17 cellular contexts compared by ENCODE assay signal in the genomic region with DNA sequence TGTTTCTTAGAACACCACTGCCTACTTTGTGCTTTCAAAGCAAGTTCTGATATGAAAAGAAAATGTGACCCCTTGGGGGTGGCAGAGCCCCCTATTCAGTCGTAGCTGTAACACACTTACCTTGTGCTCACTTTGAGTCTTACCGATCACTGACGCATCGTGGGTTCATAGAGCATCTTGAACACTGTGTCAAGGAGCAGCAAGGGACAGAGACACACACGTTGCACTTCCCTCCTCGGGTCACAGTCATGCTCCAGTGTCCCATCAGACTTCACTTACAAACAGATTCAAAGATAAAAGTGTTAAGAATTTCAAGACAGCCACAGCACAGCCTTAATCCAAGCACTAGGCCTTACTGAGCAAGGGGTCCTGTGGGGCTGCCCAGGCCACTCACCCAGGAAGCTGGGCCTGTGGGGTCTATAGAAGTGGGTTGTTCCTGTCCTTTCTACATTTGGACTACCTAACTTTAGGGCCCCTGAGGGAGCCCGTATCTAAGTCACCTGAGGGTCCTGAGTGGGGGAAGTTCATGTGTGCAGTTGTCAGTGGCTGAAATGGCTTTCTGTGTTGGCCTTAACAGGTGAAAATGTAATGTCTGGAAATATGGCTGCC.
DNase-seq lines count a peak whose midpoint lies in the region; ATAC-seq, FAIRE-seq and TF ChIP-seq lines count a peak whose summit lies in the region.
"Had no signal": no experiment of that assay in that cellular context is flagged by ENCODE, and none has a peak within 500 bp of the region (broad histone marks: within the 10 kb centered on the region; RNA-seq: fewer than 3 reads in every experiment).

No MANE protein-coding gene starts in this region.

- H3K27me3 ChIP-seq in BLaER1 treated with 17β-estradiol and CSF1 and Interleukin-3, amounts not matched to agents 10 nM and 100 nM: no peaks in the 10 kb centered on the region
- H3K27me3 ChIP-seq in astrocyte (ENCODE audit: insufficient read depth, low read length) (peaks cover 6% of the 10 kb centered on the region), vagina (no peaks in the 10 kb centered on the region), upper lobe of left lung (no peaks in the 10 kb centered on the region)

- no peak overlapping the region for H3K4me3 Mint-ChIP-seq in astrocyte (ENCODE audit: unreplicated experiment)
- peak overlapping the region in 4 of 8 donors; percentile 32 to 85 (median 52) for H3K4me3 Mint-ChIP-seq in naive B cell
- H3K4me3 Mint-ChIP-seq: CD8-positive, alpha-beta T cell; GM23338 had no signal

- H3K4me1 Mint-ChIP-seq in astrocyte (ENCODE audit: low read depth, unreplicated experiment): no peaks in the 10 kb centered on the region
- peaks cover 38 to 80% (median 55%) of the 10 kb centered on the region in 3 donors for H3K4me1 Mint-ChIP-seq in naive B cell
- H3K4me1 Mint-ChIP-seq: GM23338 had no signal

- peak; percentile 24 to 30 for ATAC-seq in naive B cell (ENCODE audit: low read depth in 2 of 2)
- ATAC-seq in upper lobe of left lung (ENCODE audit: low FRiP score in 2 of 2): no peak
- ATAC-seq: CD8-positive, alpha-beta T cell; GM23338 had no signal

- no peak for DNase-seq in astrocyte (ENCODE audit: low read depth)
- no peak for DNase-seq in naive B cell
- DNase-seq in vagina (ENCODE audit: extremely low spot score in 2 of 2): peak; percentile 43 to 65
- no peak for DNase-seq in SIG-M5 (lab: John Stamatoyannopoulos, UW)
- no peak for DNase-seq in NCI-H2196 treated with DMSO at 0.1 percent for 48 hours (lab: John Stamatoyannopoulos, UW; ENCODE audit: unreplicated experiment)
- no peak for DNase-seq in upper lobe of left lung
- DNase-seq: ACHN; Calu3; CD8-positive, alpha-beta T cell; DMS79 treated with DMSO at 0.1 percent for 48 hours; GF-D8; HCEC 1CT had no signal

- no peak overlapping the region for H3K4me3 ChIP-seq in BLaER1 treated with 17β-estradiol and CSF1 and Interleukin-3, amounts not matched to agents 10 nM and 100 nM
- H3K4me3 ChIP-seq in astrocyte (ENCODE audit: insufficient read depth, low read depth, low read length) (no peak overlapping the region), vagina (no peak overlapping the region), upper lobe of left lung (no peak overlapping the region)
- H3K4me3 ChIP-seq: GM23338 had no signal

- H3K79me2 ChIP-seq in astrocyte (ENCODE audit: insufficient read depth, low read length): no peaks in the 10 kb centered on the region

- no peak for TF ChIP-seq EP300 in upper lobe of left lung (IDR thresholded peaks at IDR 0.05)

- H3K9me3 Mint-ChIP-seq in astrocyte (ENCODE audit: unreplicated experiment): peaks cover 3% of the 10 kb centered on the region
- no peaks in the 10 kb centered on the region for H3K9me3 Mint-ChIP-seq in naive B cell
- H3K9me3 Mint-ChIP-seq: CD8-positive, alpha-beta T cell; GM23338 had no signal

- peaks cover 29% of the 10 kb centered on the region for H3K27me3 Mint-ChIP-seq in astrocyte (ENCODE audit: low read depth, unreplicated experiment)
- peaks cover 18 to 28% (median 19%) of the 10 kb centered on the region in 3 donors for H3K27me3 Mint-ChIP-seq in naive B cell

- H3K4me1 ChIP-seq in BLaER1 treated with 17β-estradiol and CSF1 and Interleukin-3, amounts not matched to agents 10 nM and 100 nM: peaks cover 39 to 57% (median 46%) of the 10 kb centered on the region in 10 experiments
- no peaks in the 10 kb centered on the region for H3K4me1 ChIP-seq in astrocyte (ENCODE audit: insufficient read depth, low read length)
- H3K4me1 ChIP-seq in vagina: peaks cover 8% of the 10 kb centered on the region
- peaks cover 4 to 17% (median 15%) of the 10 kb centered on the region in 4 donors for H3K4me1 ChIP-seq in upper lobe of left lung

- no peak for TF ChIP-seq POLR2A in vagina (IDR thresholded peaks at IDR 0.05)
- TF ChIP-seq POLR2A in upper lobe of left lung (IDR thresholded peaks at IDR 0.05): no peak

- peaks cover 0 to 5% (median 0%) of the 10 kb centered on the region in 11 experiments; a peak in 1 of 22 replicates for H3K9me3 ChIP-seq in BLaER1 treated with 17β-estradiol and CSF1 and Interleukin-3, amounts not matched to agents 10 nM and 100 nM (replicated peaks in 1 of 11)
- H3K9me3 ChIP-seq in astrocyte (ENCODE audit: insufficient read depth, low read depth, low read length) (peaks cover 4% of the 10 kb centered on the region), vagina (no peaks in the 10 kb centered on the region), upper lobe of left lung (no peaks in the 10 kb centered on the region)

- peak overlapping the region in 6 of 11 experiments; percentile 13 to 90 (median 76); a peak in 12 of 22 replicates for H3K27ac ChIP-seq in BLaER1 treated with 17β-estradiol and CSF1 and Interleukin-3, amounts not matched to agents 10 nM and 100 nM
- no peak overlapping the region for H3K27ac ChIP-seq in astrocyte (ENCODE audit: low read depth, low read length)
- H3K27ac ChIP-seq in vagina: no peak overlapping the region
- no peak overlapping the region for H3K27ac ChIP-seq in upper lobe of left lung

- H3K9ac ChIP-seq in BLaER1 treated with 17β-estradiol and CSF1 and Interleukin-3, amounts not matched to agents 10 nM and 100 nM: no peak overlapping the region
- no peak overlapping the region for H3K9ac ChIP-seq in astrocyte (ENCODE audit: low read length)

- no peak for TF ChIP-seq CTCF in astrocyte (IDR thresholded peaks at IDR 0.05; ENCODE audit: insufficient read depth, low read depth, low read length)
- TF ChIP-seq CTCF in vagina (IDR thresholded peaks at IDR 0.05): no peak
- TF ChIP-seq CTCF in upper lobe of left lung (IDR thresholded peaks at IDR 0.05): no peak

- H3K4me2 ChIP-seq in BLaER1 treated with 17β-estradiol and CSF1 and Interleukin-3, amounts not matched to agents 10 nM and 100 nM: peak overlapping the region in 9 of 11 experiments; percentile 1 to 93 (median 21); a peak in 15 of 22 replicates
- no peak overlapping the region for H3K4me2 ChIP-seq in astrocyte (ENCODE audit: low read length)
- H3K4me2 ChIP-seq: GM23338 had no signal

- peak; percentile 52 for FAIRE-seq in astrocyte (lab: Jason Lieb, UNC)
- FAIRE-seq: A204.1, GM19239, H54 had no signal

- H3K36me3 ChIP-seq in BLaER1 treated with 17β-estradiol and CSF1 and Interleukin-3, amounts not matched to agents 10 nM and 100 nM: no peaks in the 10 kb centered on the region
- H3K36me3 ChIP-seq in astrocyte (ENCODE audit: insufficient read depth, low read length) (no peaks in the 10 kb centered on the region), vagina (no peaks in the 10 kb centered on the region), upper lobe of left lung (no peaks in the 10 kb centered on the region)

- intact Hi-C loops in vagina (cut with DNase I): no loop called here

- no peak overlapping the region for H3K27ac Mint-ChIP-seq in astrocyte (ENCODE audit: unreplicated experiment)
- peak overlapping the region in 5 of 6 donors; percentile 62 to 89 (median 86) for H3K27ac Mint-ChIP-seq in naive B cell
- H3K27ac Mint-ChIP-seq: CD8-positive, alpha-beta T cell; GM23338 had no signal

- H2AFZ ChIP-seq in astrocyte (ENCODE audit: low read depth, low read length): no peak overlapping the region
- H2AFZ ChIP-seq: GM23338 had no signal

- WGBS in upper lobe of left lung, 2 donors: 92 to 96% methylated on average over 6 to 7 of the region's 7 CpGs

- H4K20me1 ChIP-seq in BLaER1 treated with 17β-estradiol and CSF1 and Interleukin-3, amounts not matched to agents 10 nM and 100 nM: no peaks in the 10 kb centered on the region
- H4K20me1 ChIP-seq in astrocyte (ENCODE audit: insufficient read depth, low read length): no peaks in the 10 kb centered on the region

- H3K36me3 Mint-ChIP-seq in astrocyte (ENCODE audit: low read depth, unreplicated experiment): no peaks in the 10 kb centered on the region
- peaks cover 7 to 8% of the 10 kb centered on the region in 2 donors for H3K36me3 Mint-ChIP-seq in naive B cell
- H3K36me3 Mint-ChIP-seq: CD8-positive, alpha-beta T cell had no signal

Comparison
In these comparisons a context has a peak if more than half of its experiments do, and no peak if none do; other contexts are left out.
1. H3K27ac ChIP-seq: peak in BLaER1 treated with 17β-estradiol and CSF1 and Interleukin-3, amounts not matched to agents 10 nM and 100 nM (6 of 11); none in astrocyte (single experiment), vagina (single experiment) and upper lobe of left lung (0 of 4).
2. DNase-seq: peak in vagina (2 of 2); none in astrocyte (single experiment), naive B cell (single experiment), SIG-M5 (single experiment), NCI-H2196 treated with DMSO at 0.1 percent for 48 hours (single experiment) and upper lobe of left lung (0 of 2).
3. ATAC-seq: peak in naive B cell (2 of 2); none in upper lobe of left lung (0 of 2).